In the genomic region with DNA sequence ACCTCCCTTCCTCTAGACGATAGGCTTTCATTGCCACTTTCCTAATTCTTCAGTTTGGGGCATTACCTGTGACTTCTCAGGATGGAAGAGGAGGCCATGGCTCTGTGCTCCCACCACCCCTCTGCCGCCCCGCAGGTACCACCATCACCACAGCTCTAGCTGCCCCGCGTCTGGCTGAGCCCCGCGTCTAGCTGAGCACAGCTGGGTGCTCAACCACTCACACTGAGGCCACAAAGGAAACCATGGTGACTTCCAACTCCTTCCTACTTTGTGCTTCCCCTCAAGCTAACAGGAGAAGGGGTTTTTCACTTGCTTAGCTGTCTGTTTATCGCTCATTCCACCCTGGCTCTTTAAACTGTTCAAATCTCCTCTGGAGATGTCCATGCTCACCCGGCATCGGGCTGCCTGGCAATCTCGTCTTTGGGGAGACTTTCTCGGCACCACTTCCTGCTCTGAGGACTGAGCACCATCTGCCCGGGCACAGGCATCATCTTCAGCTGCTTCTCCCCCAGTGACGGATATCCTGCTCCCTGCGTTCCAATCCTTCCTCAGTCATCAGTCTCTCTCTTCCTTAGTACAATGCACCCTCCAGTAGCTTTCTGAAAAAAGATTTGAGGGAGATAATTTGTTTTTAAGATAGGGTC, we compare ENCODE assay signal across 1 cellular context.
TF ChIP-seq lines count a peak whose summit lies in the region.

No MANE protein-coding gene starts in this region.

TF ChIP-seq in HepG2, 621 proteins besides CTCF, POLR2A, EP300 and RAD21 (continued from another document):
- TF ChIP-seq, protein P1, sequence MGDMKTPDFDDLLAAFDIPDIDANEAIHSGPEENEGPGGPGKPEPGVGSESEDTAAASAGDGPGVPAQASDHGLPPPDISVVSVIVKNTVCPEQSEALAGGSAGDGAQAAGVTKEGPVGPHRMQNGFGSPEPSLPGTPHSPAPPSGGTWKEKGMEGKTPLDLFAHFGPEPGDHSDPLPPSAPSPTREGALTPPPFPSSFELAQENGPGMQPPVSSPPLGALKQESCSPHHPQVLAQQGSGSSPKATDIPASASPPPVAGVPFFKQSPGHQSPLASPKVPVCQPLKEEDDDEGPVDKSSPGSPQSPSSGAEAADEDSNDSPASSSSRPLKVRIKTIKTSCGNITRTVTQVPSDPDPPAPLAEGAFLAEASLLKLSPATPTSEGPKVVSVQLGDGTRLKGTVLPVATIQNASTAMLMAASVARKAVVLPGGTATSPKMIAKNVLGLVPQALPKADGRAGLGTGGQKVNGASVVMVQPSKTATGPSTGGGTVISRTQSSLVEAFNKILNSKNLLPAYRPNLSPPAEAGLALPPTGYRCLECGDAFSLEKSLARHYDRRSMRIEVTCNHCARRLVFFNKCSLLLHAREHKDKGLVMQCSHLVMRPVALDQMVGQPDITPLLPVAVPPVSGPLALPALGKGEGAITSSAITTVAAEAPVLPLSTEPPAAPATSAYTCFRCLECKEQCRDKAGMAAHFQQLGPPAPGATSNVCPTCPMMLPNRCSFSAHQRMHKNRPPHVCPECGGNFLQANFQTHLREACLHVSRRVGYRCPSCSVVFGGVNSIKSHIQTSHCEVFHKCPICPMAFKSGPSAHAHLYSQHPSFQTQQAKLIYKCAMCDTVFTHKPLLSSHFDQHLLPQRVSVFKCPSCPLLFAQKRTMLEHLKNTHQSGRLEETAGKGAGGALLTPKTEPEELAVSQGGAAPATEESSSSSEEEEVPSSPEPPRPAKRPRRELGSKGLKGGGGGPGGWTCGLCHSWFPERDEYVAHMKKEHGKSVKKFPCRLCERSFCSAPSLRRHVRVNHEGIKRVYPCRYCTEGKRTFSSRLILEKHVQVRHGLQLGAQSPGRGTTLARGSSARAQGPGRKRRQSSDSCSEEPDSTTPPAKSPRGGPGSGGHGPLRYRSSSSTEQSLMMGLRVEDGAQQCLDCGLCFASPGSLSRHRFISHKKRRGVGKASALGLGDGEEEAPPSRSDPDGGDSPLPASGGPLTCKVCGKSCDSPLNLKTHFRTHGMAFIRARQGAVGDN (CRISPR knock-in tag; IDR thresholded peaks at IDR 0.05) = peak; percentile 36
- TF ChIP-seq ZNF709 (CRISPR knock-in tag; IDR thresholded peaks at IDR 0.05) = no peak
- TF ChIP-seq ZSCAN9 (CRISPR knock-in tag; IDR thresholded peaks at IDR 0.05; ENCODE audit: borderline replicate concordance) = no peak
- TF ChIP-seq, protein P2, sequence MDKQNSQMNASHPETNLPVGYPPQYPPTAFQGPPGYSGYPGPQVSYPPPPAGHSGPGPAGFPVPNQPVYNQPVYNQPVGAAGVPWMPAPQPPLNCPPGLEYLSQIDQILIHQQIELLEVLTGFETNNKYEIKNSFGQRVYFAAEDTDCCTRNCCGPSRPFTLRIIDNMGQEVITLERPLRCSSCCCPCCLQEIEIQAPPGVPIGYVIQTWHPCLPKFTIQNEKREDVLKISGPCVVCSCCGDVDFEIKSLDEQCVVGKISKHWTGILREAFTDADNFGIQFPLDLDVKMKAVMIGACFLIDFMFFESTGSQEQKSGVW (CRISPR knock-in tag; IDR thresholded peaks at IDR 0.05; ENCODE audit: borderline replicate concordance) = no peak
- no peak for TF ChIP-seq ZNF619 (CRISPR knock-in tag; IDR thresholded peaks at IDR 0.05)
- TF ChIP-seq TAF1 (CRISPR knock-in tag; IDR thresholded peaks at IDR 0.05) = no peak
- TF ChIP-seq PITX1 (CRISPR knock-in tag; IDR thresholded peaks at IDR 0.05) = 0 out of 2 replicates have a peak, but pooled peaks have one; percentile 32
- TF ChIP-seq HOXA9 (CRISPR knock-in tag; IDR thresholded peaks at IDR 0.05; ENCODE audit: borderline replicate concordance) = no peak
- TF ChIP-seq ESRRA (CRISPR knock-in tag; IDR thresholded peaks at IDR 0.05; ENCODE audit: low read depth) = no peak
- TF ChIP-seq, protein P3, sequence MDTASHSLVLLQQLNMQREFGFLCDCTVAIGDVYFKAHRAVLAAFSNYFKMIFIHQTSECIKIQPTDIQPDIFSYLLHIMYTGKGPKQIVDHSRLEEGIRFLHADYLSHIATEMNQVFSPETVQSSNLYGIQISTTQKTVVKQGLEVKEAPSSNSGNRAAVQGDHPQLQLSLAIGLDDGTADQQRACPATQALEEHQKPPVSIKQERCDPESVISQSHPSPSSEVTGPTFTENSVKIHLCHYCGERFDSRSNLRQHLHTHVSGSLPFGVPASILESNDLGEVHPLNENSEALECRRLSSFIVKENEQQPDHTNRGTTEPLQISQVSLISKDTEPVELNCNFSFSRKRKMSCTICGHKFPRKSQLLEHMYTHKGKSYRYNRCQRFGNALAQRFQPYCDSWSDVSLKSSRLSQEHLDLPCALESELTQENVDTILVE (CRISPR knock-in tag; IDR thresholded peaks at IDR 0.05) = no peak
- peak; percentile 68 for TF ChIP-seq ZBTB38 (CRISPR knock-in tag; IDR thresholded peaks at IDR 0.05)
- TF ChIP-seq ZNF879 (CRISPR knock-in tag; IDR thresholded peaks at IDR 0.05) = no peak
- no peak for TF ChIP-seq TSC22D2 (CRISPR knock-in tag; IDR thresholded peaks at IDR 0.05; ENCODE audit: borderline replicate concordance)
- TF ChIP-seq ZNF350 (CRISPR knock-in tag; IDR thresholded peaks at IDR 0.05; ENCODE audit: borderline replicate concordance, low read depth) = no peak
- TF ChIP-seq SALL1 (CRISPR knock-in tag; IDR thresholded peaks at IDR 0.05) = 0 out of 2 replicates have a peak, but pooled peaks have one; percentile 6
- TF ChIP-seq REL (CRISPR knock-in tag; conservative IDR thresholded peaks at IDR 0.05) = 0 out of 2 replicates have a peak, but pooled peaks have one; percentile 26
- TF ChIP-seq ZMYM2 (CRISPR knock-in tag; IDR thresholded peaks at IDR 0.05) = no peak
- no peak for TF ChIP-seq ZNF136 (CRISPR knock-in tag; IDR thresholded peaks at IDR 0.05; ENCODE audit: low read depth)
